Comparison of ENCODE assay signal across 18 cellular contexts in genomic region chr2:37388074-37388473, GRCh38. TPM values are rescaled to one million over a fixed set of nuclear protein-coding genes. Genes with fewer than 3 reads are reported as not detected.
DNase-seq lines count a peak whose midpoint lies in the region; ATAC-seq and TF ChIP-seq lines count a peak whose summit lies in the region.
"Had no signal": no experiment of that assay in that cellular context is flagged by ENCODE, and none has a peak within 500 bp of the region (broad histone marks: within the 10 kb centered on the region; RNA-seq: fewer than 3 reads in every experiment).

No MANE protein-coding gene starts in this region.

- H4K20me1 ChIP-seq in PC-3 (ENCODE audit: low read length), result no peaks in the 10 kb centered on the region

- ATAC-seq in PC-3 (no peak), psoas muscle (peak; percentile 57 to 80 (median 70)), body of pancreas (no peak)
- ATAC-seq: stimulated activated naive CD8-positive, alpha-beta T cell treated with anti-CD3 and anti-CD28 coated beads, Interleukin-15, Interleukin-2, amounts not matched to agents 100 U/mL and 50 U/mL, for 24 hours had no signal

- no peaks in the 10 kb centered on the region for H3K27me3 ChIP-seq in PC-3 (ENCODE audit: low read length)
- no peaks in the 10 kb centered on the region for H3K27me3 ChIP-seq in psoas muscle (ENCODE audit: insufficient read depth in 3 of 3, low read length in 2 of 3)
- H3K27me3 ChIP-seq in body of pancreas, result no peaks in the 10 kb centered on the region
- H3K27me3 ChIP-seq: dorsolateral prefrontal cortex, neutrophil had no signal

- H3K79me2 ChIP-seq in PC-3 (ENCODE audit: low read length), result no peaks in the 10 kb centered on the region

- POLR2A ChIA-PET in PC-3 (lab: Charles Lee; ENCODE audit: unreplicated experiment), result interaction anchor here (0.6 kb wide), 1 partner anchor 421 kb away, joined by 3 read pairs; the partner anchor contains the start of gene STRN

- H3K27ac ChIP-seq in PC-3 (ENCODE audit: low read length) (0 out of 2 replicates have a peak overlapping the region, but pooled peaks have one; percentile 4), psoas muscle (no peak overlapping the region), body of pancreas (no peak overlapping the region)
- H3K27ac ChIP-seq: neutrophil, WERI-Rb-1 had no signal

- no peaks in the 10 kb centered on the region for H3K9me3 ChIP-seq in PC-3 (ENCODE audit: low read length)
- H3K9me3 ChIP-seq in psoas muscle, result no peaks in the 10 kb centered on the region
- no peaks in the 10 kb centered on the region for H3K9me3 ChIP-seq in body of pancreas
- H3K9me3 ChIP-seq: neutrophil had no signal

- no peaks in the 10 kb centered on the region for H3F3A ChIP-seq in PC-3 (ENCODE audit: low read length, unreplicated experiment)

- CTCF ChIA-PET in PC-3 (lab: Charles Lee), result no interaction called here

- intact Hi-C loops in PC-3 (cut with micrococcal nuclease) (no loop called here), psoas muscle (cut with DNase I) (no loop called here), body of pancreas (cut with DNase I) (no loop called here)

- 94 to 98% (median 95%) methylated on average over 2 of the region's 2 CpGs for WGBS in psoas muscle, 3 donors
- 87 to 95% methylated on average over 2 of the region's 2 CpGs for WGBS in body of pancreas, 2 donors

- H3K4me3 ChIP-seq in PC-3 (ENCODE audit: low read length) (no peak overlapping the region), psoas muscle (no peak overlapping the region), body of pancreas (no peak overlapping the region)
- H3K4me3 ChIP-seq: dorsolateral prefrontal cortex had no signal

- H3K4me2 ChIP-seq in PC-3 (ENCODE audit: low read length), result no peak overlapping the region

- no peak for TF ChIP-seq POLR2A in body of pancreas (IDR thresholded peaks at IDR 0.05)

- DNase-seq in GM03348 (ENCODE audit: low spot score) (peak; percentile 57), PC-3 (peak; percentile 76), fibroblast of gingiva (ENCODE audit: low read depth) (peak; percentile 83), psoas muscle (no peak), body of pancreas (no peak), NCI-H774 (lab: John Stamatoyannopoulos, UW) (no peak), UCSD-AML1 (lab: John Stamatoyannopoulos, UW; ENCODE audit: unreplicated experiment) (no peak)
- DNase-seq in stimulated activated CD4-positive, alpha-beta T cell treated with anti-CD3 and anti-CD28 coated beads, Interleukin-4, amount 100 ng/mL, for 24 hours, result no peak
- DNase-seq: anterior cingulate cortex; DMS79 treated with DMSO at 0.1 percent for 48 hours; dorsolateral prefrontal cortex; midbrain; NCI-H1694 treated with DMSO at 0.1 percent for 48 hours; NCI-H510A treated with DMSO at 0.1 percent for 48 hours; OCI-M1; stimulated activated naive CD8-positive, alpha-beta T cell treated with anti-CD3 and anti-CD28 coated beads, Interleukin-15, Interleukin-2, amounts not matched to agents 100 U/mL and 50 U/mL, for 24 hours; WERI-Rb-1 had no signal

- H3K9me2 ChIP-seq in PC-3 (replicated peaks; ENCODE audit: low read length), result no peaks in the 10 kb centered on the region

- H3K4me1 ChIP-seq in PC-3 (ENCODE audit: insufficient read depth, low read length), result peaks cover 44% of the 10 kb centered on the region
- H3K4me1 ChIP-seq in psoas muscle, result peaks cover 14% of the 10 kb centered on the region
- no peaks in the 10 kb centered on the region for H3K4me1 ChIP-seq in body of pancreas

- H3K9ac ChIP-seq in PC-3 (ENCODE audit: low read length), result no peak overlapping the region

- H2AFZ ChIP-seq in PC-3 (ENCODE audit: low read length), result no peak overlapping the region

- BruUV-seq in PC-3 (replicated peaks; lab: Mats Ljungman, UMichigan), result no TSS peak

- H3K36me3 ChIP-seq in PC-3 (ENCODE audit: low read depth, low read length) (no peaks in the 10 kb centered on the region), psoas muscle (ENCODE audit: insufficient read depth in 1 of 2, low read depth in 1 of 2) (no peaks in the 10 kb centered on the region), body of pancreas (replicated peaks in 1 of 2; ENCODE audit: insufficient read depth in 1 of 2, low read depth in 2 of 2) (no peaks in the 10 kb centered on the region)
- H3K36me3 ChIP-seq: neutrophil, WERI-Rb-1 had no signal

- no peak for TF ChIP-seq CTCF in PC-3 (conservative IDR thresholded peaks at IDR 0.05; ENCODE audit: low read depth, low read length)
- no peak for TF ChIP-seq CTCF in psoas muscle (IDR thresholded peaks at IDR 0.05)
- no peak for TF ChIP-seq CTCF in body of pancreas (IDR thresholded peaks at IDR 0.05)

RNA-seq across cellular contexts. Expression of gene QPCT, which starts 43.6 kb away (rescaled TPM):
- total RNA-seq in PC-3 (2014; rRNA removed), result not detected in 2 replicates
- 10 to 100 TPM in 1 of 4 donors, 1 to 10 TPM in 3; 1.4 to 10.6 (median 5.9) TPM for total RNA-seq in psoas muscle
- polyA plus RNA-seq in psoas muscle, result 1 to 10 TPM in 2 of 3 donors, under 1 TPM in 1; 0.36 to 2.5 (median 1.0) TPM
- total RNA-seq in body of pancreas, result 1 to 10 TPM; 1.3 to 3.4 TPM

Comparison
In these comparisons a context has a peak if more than half of its experiments do, and no peak if none do; other contexts are left out.
1. DNase-seq: peak in GM03348 (single experiment), PC-3 (single experiment) and fibroblast of gingiva (single experiment); none in psoas muscle (0 of 2), stimulated activated CD4-positive, alpha-beta T cell treated with anti-CD3 and anti-CD28 coated beads, Interleukin-4, amount 100 ng/mL, for 24 hours (single experiment), body of pancreas (0 of 4), NCI-H774 (single experiment) and UCSD-AML1 (single experiment).
2. ATAC-seq: peak in psoas muscle (4 of 4); none in PC-3 (single experiment) and body of pancreas (single experiment).